ENCODE assay signal across 8 cellular contexts in the genomic region with DNA sequence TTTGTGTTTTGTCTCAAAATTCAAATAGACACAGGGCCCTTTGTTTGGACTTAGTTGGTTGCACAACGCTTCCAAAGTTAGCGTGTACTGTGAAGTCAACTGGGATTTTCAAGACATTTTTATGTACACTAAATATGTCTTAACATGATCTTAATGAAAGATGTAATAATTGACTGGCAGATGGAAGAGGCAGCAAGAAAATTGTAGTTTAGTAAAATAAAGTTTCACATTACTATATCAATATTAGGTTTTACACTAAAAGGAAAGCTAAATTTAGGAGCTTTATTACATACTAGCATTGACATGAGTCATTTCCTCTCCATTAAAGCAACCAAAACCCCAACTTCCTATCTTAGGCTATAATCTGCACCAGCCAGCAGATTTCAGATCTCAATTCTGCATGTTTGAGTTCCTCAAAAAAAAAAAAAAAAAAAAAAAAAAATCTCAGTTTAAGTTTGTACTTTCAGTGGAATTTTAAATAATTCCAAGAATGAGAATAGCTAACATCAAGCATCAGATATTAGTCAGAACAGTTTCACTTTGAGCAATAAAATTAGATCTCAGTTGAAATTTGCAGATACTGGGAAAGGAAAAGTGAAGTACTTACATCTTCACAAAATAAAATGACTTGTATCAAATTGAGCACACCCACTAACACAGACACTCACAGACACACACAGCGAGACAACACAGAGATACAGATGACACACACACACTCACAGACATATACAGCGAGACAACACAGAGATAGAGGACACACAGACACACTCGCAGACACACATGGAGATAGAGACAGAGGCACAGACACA.
DNase-seq lines count a peak whose midpoint lies in the region; ATAC-seq lines count a peak whose summit lies in the region.

No MANE protein-coding gene starts in this region.

- H3K27ac Mint-ChIP-seq in activated CD4-positive, alpha-beta T cell treated with anti-CD3 and anti-CD28 coated beads, Interleukin-2, amount 10 ng/mL, durations not matched to agents 24 days and 14 days, result no peak overlapping the region
- H3K27ac Mint-ChIP-seq in stimulated activated effector memory CD8-positive, alpha-beta T cell treated with anti-CD3 and anti-CD28 coated beads, Interleukin-12 subunit alpha, Interleukin-12 subunit beta, amount 100 ng/mL, for 72 hours, result no peak overlapping the region

- DNase-seq in DMS53 treated with DMSO at 0.1 percent for 48 hours (lab: John Stamatoyannopoulos, UW; ENCODE audit: unreplicated experiment), result peak; percentile 15
- DNase-seq in activated CD4-positive, alpha-beta T cell treated with anti-CD3 and anti-CD28 coated beads, Interleukin-2, amount 10 ng/mL, durations not matched to agents 24 days and 14 days, result peak; percentile 85
- DNase-seq in glomerular endothelial cell (ENCODE audit: extremely low read depth, low read depth, low spot score), result peak; percentile 86
- DNase-seq in stimulated activated effector memory CD8-positive, alpha-beta T cell treated with anti-CD3 and anti-CD28 coated beads, Interleukin-12 subunit alpha, Interleukin-12 subunit beta, amount 100 ng/mL, for 72 hours (ENCODE audit: low spot score in 2 of 2), result no peak
- no peak for DNase-seq in NCI-H1436 treated with DMSO at 0.1 percent for 48 hours (lab: John Stamatoyannopoulos, UW)
- DNase-seq in DMS79 (lab: John Stamatoyannopoulos, UW), result no peak

- intact Hi-C loops in activated CD4-positive, alpha-beta T cell treated with anti-CD3 and anti-CD28 coated beads, Interleukin-2, amount 10 ng/mL, durations not matched to agents 24 days and 14 days (cut with micrococcal nuclease), result loop anchor here (1.0 to 10.0 kb wide), 14 partner anchors 65 to 937 kb away; no protein-coding TSS in a partner anchor

- ATAC-seq in GM21360 (IDR thresholded peaks at IDR 0.05; ENCODE audit: unreplicated experiment) (peak; percentile 60), HG03565 (IDR thresholded peaks at IDR 0.05; ENCODE audit: unreplicated experiment) (peak; percentile 70)
- ATAC-seq in stimulated activated effector memory CD8-positive, alpha-beta T cell treated with anti-CD3 and anti-CD28 coated beads, Interleukin-12 subunit alpha, Interleukin-12 subunit beta, amount 100 ng/mL, for 72 hours, result peak; percentile 86

- H3K4me1 Mint-ChIP-seq in activated CD4-positive, alpha-beta T cell treated with anti-CD3 and anti-CD28 coated beads, Interleukin-2, amount 10 ng/mL, durations not matched to agents 24 days and 14 days, result peaks cover 50% of the 10 kb centered on the region
- H3K4me1 Mint-ChIP-seq in stimulated activated effector memory CD8-positive, alpha-beta T cell treated with anti-CD3 and anti-CD28 coated beads, Interleukin-12 subunit alpha, Interleukin-12 subunit beta, amount 100 ng/mL, for 72 hours, result peaks cover 40% of the 10 kb centered on the region

- no peak overlapping the region for H3K4me3 Mint-ChIP-seq in activated CD4-positive, alpha-beta T cell treated with anti-CD3 and anti-CD28 coated beads, Interleukin-2, amount 10 ng/mL, durations not matched to agents 24 days and 14 days
- H3K4me3 Mint-ChIP-seq in stimulated activated effector memory CD8-positive, alpha-beta T cell treated with anti-CD3 and anti-CD28 coated beads, Interleukin-12 subunit alpha, Interleukin-12 subunit beta, amount 100 ng/mL, for 72 hours, result no peak overlapping the region

- no peaks in the 10 kb centered on the region for H3K27me3 Mint-ChIP-seq in activated CD4-positive, alpha-beta T cell treated with anti-CD3 and anti-CD28 coated beads, Interleukin-2, amount 10 ng/mL, durations not matched to agents 24 days and 14 days

- H3K36me3 Mint-ChIP-seq in activated CD4-positive, alpha-beta T cell treated with anti-CD3 and anti-CD28 coated beads, Interleukin-2, amount 10 ng/mL, durations not matched to agents 24 days and 14 days (ENCODE audit: low read depth), result peaks cover 8% of the 10 kb centered on the region
- H3K36me3 Mint-ChIP-seq in stimulated activated effector memory CD8-positive, alpha-beta T cell treated with anti-CD3 and anti-CD28 coated beads, Interleukin-12 subunit alpha, Interleukin-12 subunit beta, amount 100 ng/mL, for 72 hours, result no peaks in the 10 kb centered on the region

- peaks cover 17% of the 10 kb centered on the region for H3K9me3 Mint-ChIP-seq in activated CD4-positive, alpha-beta T cell treated with anti-CD3 and anti-CD28 coated beads, Interleukin-2, amount 10 ng/mL, durations not matched to agents 24 days and 14 days
- H3K9me3 Mint-ChIP-seq in stimulated activated effector memory CD8-positive, alpha-beta T cell treated with anti-CD3 and anti-CD28 coated beads, Interleukin-12 subunit alpha, Interleukin-12 subunit beta, amount 100 ng/mL, for 72 hours, result peaks cover 4% of the 10 kb centered on the region

Comparison
In these comparisons a context has a peak if more than half of its experiments do, and no peak if none do; other contexts are left out.
1. DNase-seq: peak in DMS53 treated with DMSO at 0.1 percent for 48 hours (single experiment), activated CD4-positive, alpha-beta T cell treated with anti-CD3 and anti-CD28 coated beads, Interleukin-2, amount 10 ng/mL, durations not matched to agents 24 days and 14 days (single experiment) and glomerular endothelial cell (single experiment); none in stimulated activated effector memory CD8-positive, alpha-beta T cell treated with anti-CD3 and anti-CD28 coated beads, Interleukin-12 subunit alpha, Interleukin-12 subunit beta, amount 100 ng/mL, for 72 hours (0 of 2), NCI-H1436 treated with DMSO at 0.1 percent for 48 hours (single experiment) and DMS79 (single experiment).
2. Peak in every context shown above with its lines, with median percentiles within 50 percentile points of each other: ATAC-seq.